4 cellular contexts compared by ENCODE assay signal in the genomic region with DNA sequence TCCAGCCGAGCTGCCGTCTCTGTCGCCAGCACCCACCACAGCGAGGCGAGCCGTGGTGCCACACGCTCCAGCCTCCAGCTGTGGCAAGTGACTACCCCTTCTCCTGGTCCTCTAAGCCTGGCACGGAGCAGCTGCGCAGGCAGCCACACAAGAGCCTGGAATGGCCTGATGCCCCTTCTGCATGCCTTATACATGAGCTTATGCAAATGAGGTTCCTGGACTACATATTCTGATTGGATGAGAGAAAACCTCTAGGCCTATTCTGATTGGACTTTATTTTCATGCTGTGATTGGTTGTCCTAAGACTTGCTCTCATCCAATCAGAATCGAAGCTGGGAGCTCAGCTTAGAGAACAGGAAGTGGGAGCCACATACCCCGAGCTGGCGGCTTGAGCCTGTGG.
DNase-seq lines count a peak whose midpoint lies in the region; TF ChIP-seq lines count a peak whose summit lies in the region.
"Not testable (repeated sequence)": the region's sequence is repeated elsewhere in the genome, so short reads cannot be mapped to it uniquely, and the experiment has no call there.

No MANE protein-coding gene starts in this region.

- not testable (repeated sequence) for H3K36me3 ChIP-seq in testis (ENCODE audit: low read depth, missing control alignments)

- not testable (repeated sequence) for H3K27ac ChIP-seq in testis

- not testable (repeated sequence) for H3K9me3 ChIP-seq in testis

- not testable (repeated sequence) for H3K4me1 ChIP-seq in testis

- TF ChIP-seq POLR2A in testis (IDR thresholded peaks at IDR 0.05) = not testable (repeated sequence)

- DNase-seq in H4 (ENCODE audit: low spot score) = peak; percentile 84
- DNase-seq in HT1080 (ENCODE audit: low read depth) = peak; percentile 93
- peak; percentile 3 for DNase-seq in NAMALWA (ENCODE audit: low spot score)
- DNase-seq in testis = peak; percentile 32

- 48 to 59% methylated on average over 11 of the region's 12 CpGs for WGBS in testis, 2 donors

- TF ChIP-seq CTCF in testis (IDR thresholded peaks at IDR 0.05) = not testable (repeated sequence)

- H3K27me3 ChIP-seq in testis = not testable (repeated sequence)

- H3K4me3 ChIP-seq in testis = not testable (repeated sequence)

- intact Hi-C loops in testis (cut with DNase I; ENCODE audit: low total_unique reads) = not testable (repeated sequence)

Comparison
In these comparisons a context has a peak if more than half of its experiments do, and no peak if none do; other contexts are left out.
1. DNase-seq: peak in every context shown above with its lines; median percentile 93 in HT1080; 84 in H4; 32 in testis; 3 in NAMALWA.